ENCODE assay signal across 6 cellular contexts in the genomic region with DNA sequence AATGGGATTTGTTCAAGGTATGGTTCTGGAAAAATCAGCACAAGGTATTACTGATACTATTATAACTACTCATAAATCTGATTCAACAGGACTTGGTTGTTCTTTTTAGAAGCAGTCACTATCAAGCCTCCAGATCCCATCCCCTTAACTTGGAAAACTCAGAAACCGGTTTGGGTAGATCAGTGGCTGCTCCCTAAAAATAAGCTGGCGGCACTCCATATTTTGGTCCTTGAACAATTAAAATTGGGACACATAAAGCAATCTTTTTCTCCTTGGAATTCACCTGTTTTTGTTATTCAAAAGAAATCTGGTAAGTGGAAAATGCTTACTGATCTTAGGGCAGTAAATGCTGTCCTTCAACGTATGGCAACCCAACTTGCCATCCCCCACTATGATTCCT.
"Had no signal": no experiment of that assay in that cellular context is flagged by ENCODE, and none has a peak within 500 bp of the region (broad histone marks: within the 10 kb centered on the region; RNA-seq: fewer than 3 reads in every experiment).

No MANE protein-coding gene starts in this region.

- H3K4me3 ChIP-seq: GM23248, K562 had no signal

- ATAC-seq: K562 had no signal

- H3K27ac ChIP-seq: GM23248 had no signal

- DNase-seq: GM23248, GOT3, H7, HCEC 1CT, KG1 had no signal

- H2AFZ ChIP-seq: GM23248 had no signal

- H3K9ac ChIP-seq: GM23248 had no signal
